Comparison of ENCODE assay signal across 9 cellular contexts in the genomic region with DNA sequence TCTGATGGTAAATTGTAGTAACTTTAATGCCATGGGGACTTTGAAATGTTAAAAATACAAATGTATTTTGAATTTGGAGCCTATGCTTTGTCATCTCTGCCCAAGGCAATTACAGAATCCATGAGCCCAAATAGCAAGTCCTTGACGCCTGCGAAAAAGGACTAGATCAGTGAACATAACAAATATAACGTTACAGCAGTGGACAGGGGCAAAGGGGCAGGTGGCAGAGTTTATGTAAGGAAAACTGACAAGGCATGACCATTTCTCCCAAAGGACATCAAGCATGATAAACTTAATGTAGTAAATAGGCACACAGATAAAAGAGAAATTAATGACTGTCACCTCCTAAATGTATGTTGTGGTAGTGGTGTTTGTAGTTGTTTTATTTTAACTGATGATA.
"Had no signal": no experiment of that assay in that cellular context is flagged by ENCODE, and none has a peak within 500 bp of the region (broad histone marks: within the 10 kb centered on the region; RNA-seq: fewer than 3 reads in every experiment).

No MANE protein-coding gene starts in this region.

- FAIRE-seq: H1, H54, K562 had no signal

- H2AFZ ChIP-seq: GM23338 had no signal

- DNase-seq: H9, HCEC 1CT, IMR-90, KG1 had no signal

- H3K4me3 ChIP-seq: GM23338, K562 had no signal

- H3K4me2 ChIP-seq: GM23338 had no signal

- ATAC-seq: GM23338, K562 had no signal

- H3K27ac ChIP-seq: HL-60 had no signal
